Comparison of ENCODE assay signal across 9 cellular contexts in the genomic region with DNA sequence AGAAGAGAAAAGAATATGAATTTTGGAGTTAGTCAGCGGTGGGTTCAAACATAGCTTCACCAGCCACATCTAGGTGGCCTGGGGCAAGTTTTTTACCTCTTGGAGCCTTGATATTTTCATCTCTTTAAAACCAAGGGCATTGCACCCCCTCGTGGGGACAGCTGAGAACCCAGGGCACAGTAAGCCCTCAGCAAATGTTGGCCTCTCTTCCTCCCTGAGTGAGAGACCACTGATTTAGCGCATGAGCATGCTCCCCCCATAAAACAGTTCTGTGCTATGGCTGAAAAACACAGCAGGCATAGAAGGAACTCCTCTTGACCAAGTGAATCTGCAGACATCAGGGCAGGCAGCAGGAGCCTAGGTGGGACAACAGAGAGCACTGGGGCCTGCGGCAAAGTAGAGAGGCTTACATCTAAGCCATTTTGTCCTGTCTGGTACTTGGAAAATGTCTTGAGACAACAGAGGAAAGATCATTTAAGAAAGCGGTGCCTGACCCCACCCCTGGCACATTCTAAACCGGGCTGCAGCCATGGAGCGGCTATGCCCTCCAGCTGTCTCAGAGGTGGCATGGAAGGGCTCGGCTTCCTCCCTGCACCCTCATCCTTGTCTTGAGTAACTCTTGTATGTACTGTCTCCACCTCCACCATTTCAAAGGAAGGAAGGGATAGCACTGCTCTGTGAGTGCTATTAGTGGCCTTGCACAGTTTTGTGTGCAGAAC.
A peak's percentile ranks its signal among the peaks of the same experiment; 100 is the strongest.
DNase-seq lines count a peak whose midpoint lies in the region; ATAC-seq and TF ChIP-seq lines count a peak whose summit lies in the region.
"Had no signal": no experiment of that assay in that cellular context is flagged by ENCODE, and none has a peak within 500 bp of the region (broad histone marks: within the 10 kb centered on the region; RNA-seq: fewer than 3 reads in every experiment).

No MANE protein-coding gene starts in this region.

- peaks cover 44% of the 10 kb centered on the region for H3K4me1 Mint-ChIP-seq in neural crest cell

- peak overlapping the region; percentile 74 for H3K4me3 Mint-ChIP-seq in neural crest cell

- no peak for ATAC-seq in HG03159 (IDR thresholded peaks at IDR 0.05; ENCODE audit: unreplicated experiment)

- H3K27ac Mint-ChIP-seq in neural crest cell (ENCODE audit: unreplicated experiment) = peak overlapping the region; percentile 96

- peaks cover 14% of the 10 kb centered on the region for H3K36me3 Mint-ChIP-seq in neural crest cell (ENCODE audit: low read depth)

- DNase-seq in NCI-H82 (lab: John Stamatoyannopoulos, UW) = peak; percentile 55
- no peak for DNase-seq in NCI-H82 treated with DMSO at 0.1 percent for 48 hours (lab: John Stamatoyannopoulos, UW; ENCODE audit: unreplicated experiment)
- DNase-seq in Jurkat, Clone E6-1 (ENCODE audit: low read depth, low spot score) = peak; percentile 23
- DNase-seq in T47D (ENCODE audit: low read depth in 1 of 2, low spot score in 1 of 2) = peak; percentile 37 to 55
- DNase-seq in neural crest cell (ENCODE audit: low read depth, low spot score) = no peak
- DNase-seq in cerebellum (ENCODE audit: low spot score) = no peak
- DNase-seq in stimulated activated CD4-positive, alpha-beta T cell treated with anti-CD3 and anti-CD28 coated beads, Interleukin-15, amount 100 ng/mL, for 24 hours = no peak
- DNase-seq: NCI-H526 treated with DMSO at 0.1 percent for 48 hours had no signal

- H3K9me3 Mint-ChIP-seq in neural crest cell = peaks cover 7% of the 10 kb centered on the region

- no peaks in the 10 kb centered on the region for H3K27me3 Mint-ChIP-seq in neural crest cell (ENCODE audit: low read depth)

- no peak overlapping the region for H3K4me3 ChIP-seq in Jurkat, Clone E6-1 (ENCODE audit: low read length)

- peak; percentile 52 for TF ChIP-seq CTCF in neural crest cell (conservative IDR thresholded peaks at IDR 0.05)

- in situ Hi-C loops in T47D (cut with HindIII; ENCODE audit: low pct_unique_long_range_greater_than_20kb, low sequenced_read_pairs) = no loop called here

Comparison
In these comparisons a context has a peak if more than half of its experiments do, and no peak if none do; other contexts are left out.
1. DNase-seq: peak in NCI-H82 (single experiment), Jurkat, Clone E6-1 (single experiment) and T47D (2 of 2); none in NCI-H82 treated with DMSO at 0.1 percent for 48 hours (single experiment), neural crest cell (single experiment), cerebellum (single experiment) and stimulated activated CD4-positive, alpha-beta T cell treated with anti-CD3 and anti-CD28 coated beads, Interleukin-15, amount 100 ng/mL, for 24 hours (single experiment).